17 cellular contexts compared by ENCODE assay signal in genomic region chr5:148786456-148786855, GRCh38. TPM values are rescaled to one million over a fixed set of nuclear protein-coding genes. Genes with fewer than 3 reads are reported as not detected.
DNase-seq lines count a peak whose midpoint lies in the region; ATAC-seq, FAIRE-seq and TF ChIP-seq lines count a peak whose summit lies in the region.
"Had no signal": no experiment of that assay in that cellular context is flagged by ENCODE, and none has a peak within 500 bp of the region (broad histone marks: within the 10 kb centered on the region; RNA-seq: fewer than 3 reads in every experiment).

No MANE protein-coding gene starts in this region.

- FAIRE-seq in astrocyte (lab: Jason Lieb, UNC) = peak; percentile 66
- FAIRE-seq: G401.6, GM12892 had no signal

- POLR2A ChIA-PET in PC-3 (lab: Charles Lee; ENCODE audit: unreplicated experiment) = interaction anchor here (0.6 kb wide), 1 partner anchor 144 kb away, joined by 4 read pairs; no protein-coding TSS in a partner anchor

- H3K4me1 Mint-ChIP-seq in astrocyte (ENCODE audit: low read depth, unreplicated experiment) = peaks cover 22% of the 10 kb centered on the region
- H3K4me1 Mint-ChIP-seq in activated naive CD8-positive, alpha-beta T cell treated with anti-CD3 and anti-CD28 coated beads, Interleukin-2, amount 50 U/mL, for 24 hours = peaks cover 19% of the 10 kb centered on the region
- H3K4me1 Mint-ChIP-seq: CD4-positive, CD25-positive, alpha-beta regulatory T cell; H9 had no signal

- TF ChIP-seq CTCF in PC-3 (conservative IDR thresholded peaks at IDR 0.05; ENCODE audit: low read depth, low read length) (no peak), astrocyte (IDR thresholded peaks at IDR 0.05; ENCODE audit: insufficient read depth, low read depth, low read length) (no peak)

- no peak overlapping the region for H3K4ac ChIP-seq in mesenchymal stem cell (ENCODE audit: low read depth in 1 of 2, low read length in 2 of 2)

- no peaks in the 10 kb centered on the region for H3K9me3 ChIP-seq in PC-3 (ENCODE audit: low read length)
- H3K9me3 ChIP-seq in astrocyte (ENCODE audit: insufficient read depth, low read depth, low read length) = no peaks in the 10 kb centered on the region
- H3K9me3 ChIP-seq in mesenchymal stem cell (ENCODE audit: control insufficient read depth, low read length) = no peaks in the 10 kb centered on the region
- no peaks in the 10 kb centered on the region for H3K9me3 ChIP-seq in MG63
- H3K9me3 ChIP-seq: BLaER1 treated with 17β-estradiol and CSF1 and Interleukin-3, amounts not matched to agents 10 nM and 100 nM had no signal

- no peak overlapping the region for H2BK120ac ChIP-seq in mesenchymal stem cell (ENCODE audit: low read depth, low read length)

- H3K4me1 ChIP-seq in PC-3 (ENCODE audit: insufficient read depth, low read length) = peaks cover 51% of the 10 kb centered on the region
- peaks cover 10% of the 10 kb centered on the region for H3K4me1 ChIP-seq in astrocyte (ENCODE audit: insufficient read depth, low read length)
- peaks cover 2% of the 10 kb centered on the region for H3K4me1 ChIP-seq in mesenchymal stem cell (ENCODE audit: control insufficient read depth, insufficient read depth, low read depth, low read length)

- no peak overlapping the region for H3K27ac Mint-ChIP-seq in astrocyte (ENCODE audit: unreplicated experiment)
- H3K27ac Mint-ChIP-seq in activated naive CD8-positive, alpha-beta T cell treated with anti-CD3 and anti-CD28 coated beads, Interleukin-2, amount 50 U/mL, for 24 hours = no peak overlapping the region
- H3K27ac Mint-ChIP-seq: CD4-positive, CD25-positive, alpha-beta regulatory T cell; H9; IgD-negative memory B cell had no signal

- ATAC-seq in PC-3 = no peak
- no peak for ATAC-seq in activated naive CD8-positive, alpha-beta T cell treated with anti-CD3 and anti-CD28 coated beads, Interleukin-2, amount 50 U/mL, for 24 hours

- no peak overlapping the region for H4K91ac ChIP-seq in mesenchymal stem cell (ENCODE audit: low read length)

- no peaks in the 10 kb centered on the region for H3K27me3 Mint-ChIP-seq in astrocyte (ENCODE audit: low read depth, unreplicated experiment)
- H3K27me3 Mint-ChIP-seq in activated naive CD8-positive, alpha-beta T cell treated with anti-CD3 and anti-CD28 coated beads, Interleukin-2, amount 50 U/mL, for 24 hours = peaks cover 21% of the 10 kb centered on the region

- H3K79me2 ChIP-seq in PC-3 (ENCODE audit: low read length) (no peaks in the 10 kb centered on the region), astrocyte (ENCODE audit: insufficient read depth, low read length) (no peaks in the 10 kb centered on the region)

- no peak overlapping the region for H2BK15ac ChIP-seq in mesenchymal stem cell (ENCODE audit: low read depth, poor library complexity, severe bottlenecking)

- H3K4me3 Mint-ChIP-seq in astrocyte (ENCODE audit: unreplicated experiment) = no peak overlapping the region
- no peak overlapping the region for H3K4me3 Mint-ChIP-seq in activated naive CD8-positive, alpha-beta T cell treated with anti-CD3 and anti-CD28 coated beads, Interleukin-2, amount 50 U/mL, for 24 hours
- H3K4me3 Mint-ChIP-seq: CD4-positive, CD25-positive, alpha-beta regulatory T cell; H9; IgD-negative memory B cell had no signal

- H3K4me2 ChIP-seq in PC-3 (ENCODE audit: low read length) (no peak overlapping the region), astrocyte (ENCODE audit: low read length) (no peak overlapping the region), mesenchymal stem cell (ENCODE audit: low read length, poor library complexity, severe bottlenecking) (no peak overlapping the region)
- H3K4me2 ChIP-seq: BLaER1 treated with 17β-estradiol and CSF1 and Interleukin-3, amounts not matched to agents 10 nM and 100 nM had no signal

- H3K14ac ChIP-seq in mesenchymal stem cell (ENCODE audit: low read length in 2 of 2) = no peak overlapping the region

- H3K9me3 Mint-ChIP-seq in astrocyte (ENCODE audit: unreplicated experiment) = no peaks in the 10 kb centered on the region
- no peaks in the 10 kb centered on the region for H3K9me3 Mint-ChIP-seq in activated naive CD8-positive, alpha-beta T cell treated with anti-CD3 and anti-CD28 coated beads, Interleukin-2, amount 50 U/mL, for 24 hours
- H3K9me3 Mint-ChIP-seq: CD4-positive, CD25-positive, alpha-beta regulatory T cell; H9; IgD-negative memory B cell had no signal

- CTCF ChIA-PET in PC-3 (lab: Charles Lee) = no interaction called here

- H3K27me3 ChIP-seq in PC-3 (ENCODE audit: low read length) (no peaks in the 10 kb centered on the region), astrocyte (ENCODE audit: insufficient read depth, low read length) (no peaks in the 10 kb centered on the region), mesenchymal stem cell (ENCODE audit: control insufficient read depth in 1 of 2, insufficient read depth in 1 of 2, low read length in 2 of 2) (no peaks in the 10 kb centered on the region), MG63 (no peaks in the 10 kb centered on the region)
- H3K27me3 ChIP-seq: BLaER1 treated with 17β-estradiol and CSF1 and Interleukin-3, amounts not matched to agents 10 nM and 100 nM had no signal

- no peaks in the 10 kb centered on the region for H3K36me3 Mint-ChIP-seq in astrocyte (ENCODE audit: low read depth, unreplicated experiment)
- H3K36me3 Mint-ChIP-seq in activated naive CD8-positive, alpha-beta T cell treated with anti-CD3 and anti-CD28 coated beads, Interleukin-2, amount 50 U/mL, for 24 hours (ENCODE audit: low read depth) = no peaks in the 10 kb centered on the region
- H3K36me3 Mint-ChIP-seq: CD4-positive, CD25-positive, alpha-beta regulatory T cell; IgD-negative memory B cell had no signal

- H4K8ac ChIP-seq in mesenchymal stem cell (ENCODE audit: low read length) = no peak overlapping the region

- no peak overlapping the region for H3K4me3 ChIP-seq in PC-3 (ENCODE audit: low read length)
- H3K4me3 ChIP-seq in astrocyte (ENCODE audit: insufficient read depth, low read depth, low read length) = no peak overlapping the region
- no peak overlapping the region for H3K4me3 ChIP-seq in mesenchymal stem cell (ENCODE audit: insufficient read depth in 1 of 2, low read depth in 1 of 2, low read length in 2 of 2)
- H3K4me3 ChIP-seq in MG63 = no peak overlapping the region
- H3K4me3 ChIP-seq: BLaER1 treated with 17β-estradiol and CSF1 and Interleukin-3, amounts not matched to agents 10 nM and 100 nM had no signal

- H2AK5ac ChIP-seq in mesenchymal stem cell (ENCODE audit: low read length, severe bottlenecking) = no peak overlapping the region

- H3K27ac ChIP-seq in PC-3 (ENCODE audit: low read length) (no peak overlapping the region), astrocyte (ENCODE audit: low read depth, low read length) (no peak overlapping the region), mesenchymal stem cell (ENCODE audit: low read length, poor library complexity, severe bottlenecking) (no peak overlapping the region)
- H3K27ac ChIP-seq: BLaER1 treated with 17β-estradiol and CSF1 and Interleukin-3, amounts not matched to agents 10 nM and 100 nM had no signal

- no peak overlapping the region for H2AFZ ChIP-seq in PC-3 (ENCODE audit: low read length)
- H2AFZ ChIP-seq in astrocyte (ENCODE audit: low read depth, low read length) = no peak overlapping the region
- no peak overlapping the region for H2AFZ ChIP-seq in mesenchymal stem cell (ENCODE audit: low read depth, low read length)

- H3K23ac ChIP-seq in mesenchymal stem cell (ENCODE audit: low read length in 2 of 2) = no peak overlapping the region

- H3K79me1 ChIP-seq in mesenchymal stem cell (replicated peaks; ENCODE audit: low read length, poor library complexity, severe bottlenecking) = no peaks in the 10 kb centered on the region

- H4K20me1 ChIP-seq in PC-3 (ENCODE audit: low read length) (no peaks in the 10 kb centered on the region), astrocyte (ENCODE audit: insufficient read depth, low read length) (no peaks in the 10 kb centered on the region)
- H4K20me1 ChIP-seq: BLaER1 treated with 17β-estradiol and CSF1 and Interleukin-3, amounts not matched to agents 10 nM and 100 nM had no signal

- no peak overlapping the region for H2BK5ac ChIP-seq in mesenchymal stem cell (ENCODE audit: low read depth, low read length, poor library complexity, severe bottlenecking)

- BruUV-seq in PC-3 (replicated peaks; lab: Mats Ljungman, UMichigan) = no TSS peak

- H3K9ac ChIP-seq in PC-3 (ENCODE audit: low read length) = no peak overlapping the region
- H3K9ac ChIP-seq in astrocyte (ENCODE audit: low read length) = no peak overlapping the region
- no peak overlapping the region for H3K9ac ChIP-seq in mesenchymal stem cell (ENCODE audit: low read length)
- H3K9ac ChIP-seq: BLaER1 treated with 17β-estradiol and CSF1 and Interleukin-3, amounts not matched to agents 10 nM and 100 nM had no signal

- no peak overlapping the region for H2BK12ac ChIP-seq in mesenchymal stem cell (ENCODE audit: low read length in 2 of 2)

- peak; percentile 24 for DNase-seq in EH (ENCODE audit: low read depth)
- peak; percentile 33 for DNase-seq in PC-3
- no peak for DNase-seq in astrocyte (ENCODE audit: low read depth)
- DNase-seq in mesenchymal stem cell = peak; percentile 45
- no peak for DNase-seq in activated naive CD8-positive, alpha-beta T cell treated with anti-CD3 and anti-CD28 coated beads, Interleukin-2, amount 50 U/mL, for 24 hours
- DNase-seq in MG63 = no peak
- DNase-seq in SIG-M5 treated with dmso at 0.1 percent for 504 hours (lab: John Stamatoyannopoulos, UW; ENCODE audit: unreplicated experiment) = no peak
- DNase-seq: 8988T; AML-193; CD4-positive, CD25-positive, alpha-beta regulatory T cell; DMS53; GOT3; H9 had no signal

- H3K36me3 ChIP-seq in PC-3 (ENCODE audit: low read depth, low read length) (no peaks in the 10 kb centered on the region), astrocyte (ENCODE audit: insufficient read depth, low read length) (no peaks in the 10 kb centered on the region), mesenchymal stem cell (ENCODE audit: control insufficient read depth in 1 of 2, insufficient read depth in 2 of 2, low read depth in 1 of 2, low read length in 2 of 2) (no peaks in the 10 kb centered on the region), MG63 (no peaks in the 10 kb centered on the region)
- H3K36me3 ChIP-seq: BLaER1 treated with 17β-estradiol and CSF1 and Interleukin-3, amounts not matched to agents 10 nM and 100 nM had no signal

- no peaks in the 10 kb centered on the region for H3F3A ChIP-seq in PC-3 (ENCODE audit: low read length, unreplicated experiment)

- intact Hi-C loops in PC-3 (cut with micrococcal nuclease) = no loop called here

- H3K9me2 ChIP-seq in PC-3 (replicated peaks; ENCODE audit: low read length) = no peaks in the 10 kb centered on the region

- peak overlapping the region in 1 of 2 experiments; percentile 24 for H3K18ac ChIP-seq in mesenchymal stem cell (ENCODE audit: low read depth in 1 of 2, low read length in 2 of 2)

RNA-seq across cellular contexts. Expression of gene ADRB2, which starts 40.0 kb away (rescaled TPM):
- total RNA-seq in PC-3 (2014; rRNA removed) = 41.1 and 42.1 TPM in 2 replicates
- total RNA-seq in astrocyte = 0.62 and 0.64 TPM in 2 replicates
- polyA plus RNA-seq in mesenchymal stem cell (2013, experiment 1 of 2) = 0.87 TPM
- polyA plus RNA-seq in mesenchymal stem cell (2013, experiment 2 of 2) = 0.89 TPM
- 5.3 and 12.9 TPM in 2 replicates for total RNA-seq in MG63 (2014; rRNA removed; shearing (Covaris generic); ENCODE audit: low replicate concordance)

Comparison
In these comparisons a context has a peak if more than half of its experiments do, and no peak if none do; other contexts are left out.
1. DNase-seq: peak in EH (single experiment), PC-3 (single experiment) and mesenchymal stem cell (single experiment); none in astrocyte (single experiment), activated naive CD8-positive, alpha-beta T cell treated with anti-CD3 and anti-CD28 coated beads, Interleukin-2, amount 50 U/mL, for 24 hours (single experiment), MG63 (single experiment) and SIG-M5 treated with dmso at 0.1 percent for 504 hours (single experiment).